Comparison of ENCODE assay signal across 11 cellular contexts in the genomic region with DNA sequence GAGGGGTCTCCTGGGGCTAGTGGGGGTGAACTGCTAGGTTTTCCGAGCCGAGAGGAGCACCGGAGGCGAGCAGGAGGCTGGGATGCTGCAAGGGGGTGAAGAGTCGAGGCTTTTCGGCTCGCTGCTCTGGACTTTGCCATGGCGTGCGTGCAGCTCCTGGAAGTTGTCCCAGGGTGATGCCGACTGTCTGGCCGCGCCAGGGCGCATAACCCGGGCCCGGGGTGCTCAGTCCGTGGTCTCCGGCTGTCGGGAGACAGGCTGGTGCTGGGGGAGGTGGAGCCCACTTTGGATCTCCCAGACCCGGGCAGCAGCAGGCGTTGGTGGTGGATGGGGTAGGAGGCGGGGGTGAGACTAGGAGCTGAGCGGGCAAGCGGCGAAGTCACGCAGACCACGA. TPM values are rescaled to one million over a fixed set of nuclear protein-coding genes. Genes with fewer than 3 reads are reported as not detected.
DNase-seq lines count a peak whose midpoint lies in the region; ATAC-seq, FAIRE-seq and TF ChIP-seq lines count a peak whose summit lies in the region.
"Had no signal": no experiment of that assay in that cellular context is flagged by ENCODE, and none has a peak within 500 bp of the region (broad histone marks: within the 10 kb centered on the region; RNA-seq: fewer than 3 reads in every experiment).

No MANE protein-coding gene starts in this region.

- no peak for DNase-seq in activated naive CD8-positive, alpha-beta T cell treated with anti-CD3 and anti-CD28 coated beads, Interleukin-2, amount 50 U/mL, for 24 hours
- DNase-seq in H1 (ENCODE audit: low read depth in 1 of 2, low spot score in 2 of 2) (peak in 1 of 2 experiments; percentile 52), mesenchymal stem cell (peak; percentile 5), lower leg skin (ENCODE audit: low spot score in 2 of 2) (no peak), NCI-H446 treated with DMSO at 0.1 percent for 48 hours (lab: John Stamatoyannopoulos, UW) (no peak)
- DNase-seq: central memory CD4-positive, alpha-beta T cell; KG1 had no signal

- H3K14ac ChIP-seq in H1 (ENCODE audit: insufficient read length) (no peak overlapping the region), mesenchymal stem cell (ENCODE audit: low read length in 2 of 2) (no peak overlapping the region)

- H4K20me1 ChIP-seq in H1 (replicated peaks in 1 of 2; ENCODE audit: control insufficient read depth in 1 of 2, insufficient read depth in 2 of 2, low read length in 2 of 2) = no peaks in the 10 kb centered on the region
- H4K20me1 ChIP-seq: BLaER1 had no signal

- H2BK15ac ChIP-seq in H1 (ENCODE audit: low read length) = no peak overlapping the region; the same call in 1 of the 2 replicates
- no peak overlapping the region for H2BK15ac ChIP-seq in mesenchymal stem cell (ENCODE audit: low read depth, poor library complexity, severe bottlenecking)

- no peaks in the 10 kb centered on the region for H3K36me3 Mint-ChIP-seq in activated naive CD8-positive, alpha-beta T cell
- H3K36me3 Mint-ChIP-seq in activated naive CD8-positive, alpha-beta T cell treated with anti-CD3 and anti-CD28 coated beads, Interleukin-2, amount 50 U/mL, for 24 hours (ENCODE audit: low read depth) = no peaks in the 10 kb centered on the region

- peak overlapping the region; percentile 72 to 82 for H3K4me2 ChIP-seq in H1 (ENCODE audit: insufficient read depth in 1 of 2, low read depth in 2 of 2, low read length in 2 of 2)
- H3K4me2 ChIP-seq in mesenchymal stem cell (ENCODE audit: low read length, poor library complexity, severe bottlenecking) = peak overlapping the region; percentile 94
- H3K4me2 ChIP-seq: BLaER1 had no signal

- H2BK20ac ChIP-seq in H1 (ENCODE audit: low read length) = no peak overlapping the region

- H4K5ac ChIP-seq in H1 (ENCODE audit: insufficient read length, low read depth, low read length) = no peak overlapping the region

- TF ChIP-seq EP300 in H1 (IDR thresholded peaks at IDR 0.05; ENCODE audit: borderline replicate concordance in 1 of 2, low read depth in 2 of 2, low read length in 2 of 2) = no peak

- H3K27me3 Mint-ChIP-seq in activated naive CD8-positive, alpha-beta T cell = peaks cover 20% of the 10 kb centered on the region
- H3K27me3 Mint-ChIP-seq in activated naive CD8-positive, alpha-beta T cell treated with anti-CD3 and anti-CD28 coated beads, Interleukin-2, amount 50 U/mL, for 24 hours = peaks cover 34% of the 10 kb centered on the region

- no peak overlapping the region for H4K8ac ChIP-seq in H1 (ENCODE audit: extremely low read depth, insufficient read depth, low read length)
- no peak overlapping the region for H4K8ac ChIP-seq in mesenchymal stem cell (ENCODE audit: low read length)

- H3K9ac ChIP-seq in H1 (replicated peaks in 1 of 4; ENCODE audit: extremely low read depth in 1 of 4, low read depth in 3 of 4, low read length in 3 of 4) (peak overlapping the region in 2 of 4 experiments; percentile 8 to 30; a peak in 2 of 7 replicates), mesenchymal stem cell (ENCODE audit: low read length) (peak overlapping the region; percentile 79)
- H3K9ac ChIP-seq: BLaER1 had no signal

- no peak overlapping the region for H3K27ac ChIP-seq in H1 (ENCODE audit: low read depth, low read length)
- no peak overlapping the region for H3K27ac ChIP-seq in mesenchymal stem cell (ENCODE audit: low read length, poor library complexity, severe bottlenecking)
- H3K27ac ChIP-seq in urinary bladder (ENCODE audit: low read depth) = no peak overlapping the region
- H3K27ac ChIP-seq: BLaER1 had no signal

- H3K9me3 Mint-ChIP-seq in activated naive CD8-positive, alpha-beta T cell (ENCODE audit: low read depth) = no peaks in the 10 kb centered on the region
- no peaks in the 10 kb centered on the region for H3K9me3 Mint-ChIP-seq in activated naive CD8-positive, alpha-beta T cell treated with anti-CD3 and anti-CD28 coated beads, Interleukin-2, amount 50 U/mL, for 24 hours

- H3K23me2 ChIP-seq in H1 (ENCODE audit: low read depth, low read length) = peaks cover 11% of the 10 kb centered on the region; the same call in 1 of the 2 replicates

- TF ChIP-seq CTCF in H1 (IDR thresholded peaks at IDR 0.05; ENCODE audit: control extremely low read depth in 1 of 3, insufficient read depth in 1 of 3, low read depth in 1 of 3, low read length in 3 of 3) = no peak
- TF ChIP-seq CTCF in lower leg skin (IDR thresholded peaks at IDR 0.05) = no peak

- H2BK5ac ChIP-seq in H1 (ENCODE audit: low read depth, low read length) (no peak overlapping the region), mesenchymal stem cell (ENCODE audit: low read depth, low read length, poor library complexity, severe bottlenecking) (no peak overlapping the region)

- H2AFZ ChIP-seq in H1 (ENCODE audit: low read length) (no peak overlapping the region; the same call in 1 of the 2 replicates), mesenchymal stem cell (ENCODE audit: low read depth, low read length) (no peak overlapping the region)

- H3K4me3 ChIP-seq in H1 (ENCODE audit: extremely low read depth in 1 of 4, insufficient read depth in 2 of 4, low read depth in 3 of 4, low read length in 4 of 4) (peak overlapping the region; percentile 51 to 67 (median 58)), mesenchymal stem cell (ENCODE audit: insufficient read depth in 1 of 2, low read depth in 1 of 2, low read length in 2 of 2) (peak overlapping the region; percentile 56 to 82), urinary bladder (ENCODE audit: low read depth, low read length) (peak overlapping the region; percentile 24), lower leg skin (ENCODE audit: low read depth, poor library complexity, severe bottlenecking) (no peak overlapping the region)
- H3K4me3 ChIP-seq: BLaER1 had no signal

- H3K79me1 ChIP-seq in H1 (ENCODE audit: low read depth, low read length) = no peaks in the 10 kb centered on the region
- H3K79me1 ChIP-seq in mesenchymal stem cell (replicated peaks; ENCODE audit: low read length, poor library complexity, severe bottlenecking) = no peaks in the 10 kb centered on the region

- peaks cover 7% of the 10 kb centered on the region for H3K4me1 Mint-ChIP-seq in activated naive CD8-positive, alpha-beta T cell (ENCODE audit: low read depth)
- H3K4me1 Mint-ChIP-seq in activated naive CD8-positive, alpha-beta T cell treated with anti-CD3 and anti-CD28 coated beads, Interleukin-2, amount 50 U/mL, for 24 hours = peaks cover 4% of the 10 kb centered on the region

- no peak for ATAC-seq in activated naive CD8-positive, alpha-beta T cell treated with anti-CD3 and anti-CD28 coated beads, Interleukin-2, amount 50 U/mL, for 24 hours
- ATAC-seq in HG02798 (IDR thresholded peaks at IDR 0.05; ENCODE audit: poor library complexity, unreplicated experiment) = no peak

- POLR2A ChIA-PET in H1 (lab: Charles Lee; ENCODE audit: partially characterized antibody) = no interaction called here

- H3K9me3 ChIP-seq in H1 (ENCODE audit: insufficient read depth in 2 of 2, low read depth in 1 of 2, low read length in 1 of 2) = no peaks in the 10 kb centered on the region
- H3K9me3 ChIP-seq in mesenchymal stem cell (ENCODE audit: control insufficient read depth, low read length) = no peaks in the 10 kb centered on the region

- peak overlapping the region; percentile 13 for H3K4me3 Mint-ChIP-seq in activated naive CD8-positive, alpha-beta T cell
- H3K4me3 Mint-ChIP-seq in activated naive CD8-positive, alpha-beta T cell treated with anti-CD3 and anti-CD28 coated beads, Interleukin-2, amount 50 U/mL, for 24 hours = no peak overlapping the region

- FAIRE-seq in H1 (lab: Jason Lieb, UNC) = no peak

- CTCF ChIA-PET in H1 (lab: Charles Lee; ENCODE audit: partially characterized antibody) = no interaction called here

- H2BK12ac ChIP-seq in H1 (ENCODE audit: low read depth, low read length) (no peak overlapping the region), mesenchymal stem cell (ENCODE audit: low read length in 2 of 2) (no peak overlapping the region)

- H2BK120ac ChIP-seq in H1 (replicated peaks; ENCODE audit: low read depth, low read length) = no peak overlapping the region
- no peak overlapping the region for H2BK120ac ChIP-seq in mesenchymal stem cell (ENCODE audit: low read depth, low read length)

- no peak for TF ChIP-seq POLR2A in H1 (IDR thresholded peaks at IDR 0.05; ENCODE audit: control extremely low read depth in 1 of 2, low read depth in 2 of 2, low read length in 2 of 2)
- no peak for TF ChIP-seq POLR2A in lower leg skin (IDR thresholded peaks at IDR 0.05)

- H2AK5ac ChIP-seq in H1 (ENCODE audit: low read depth, low read length) (no peak overlapping the region), mesenchymal stem cell (ENCODE audit: low read length, severe bottlenecking) (no peak overlapping the region)

- H3K27ac Mint-ChIP-seq in activated naive CD8-positive, alpha-beta T cell = no peak overlapping the region
- H3K27ac Mint-ChIP-seq in activated naive CD8-positive, alpha-beta T cell treated with anti-CD3 and anti-CD28 coated beads, Interleukin-2, amount 50 U/mL, for 24 hours = no peak overlapping the region

- no peak overlapping the region for H3K4ac ChIP-seq in H1 (replicated peaks; ENCODE audit: insufficient read length, low read depth, low read length)
- H3K4ac ChIP-seq in mesenchymal stem cell (ENCODE audit: low read depth in 1 of 2, low read length in 2 of 2) = no peak overlapping the region

- H3K36me3 ChIP-seq in H1 (ENCODE audit: control insufficient read depth in 2 of 4, insufficient read depth in 4 of 4, low read length in 3 of 4) (no peaks in the 10 kb centered on the region), mesenchymal stem cell (ENCODE audit: control insufficient read depth in 1 of 2, insufficient read depth in 2 of 2, low read depth in 1 of 2, low read length in 2 of 2) (peaks cover 0 to 6% of the 10 kb centered on the region in 2 experiments), urinary bladder (ENCODE audit: insufficient read depth) (no peaks in the 10 kb centered on the region)
- H3K36me3 ChIP-seq: BLaER1 had no signal

- intact Hi-C loops in lower leg skin (cut with DNase I; ENCODE audit: low total_unique reads) = no loop called here

- H3K27me3 ChIP-seq in H1 (replicated peaks in 1 of 4; ENCODE audit: control insufficient read depth in 3 of 4, extremely low read depth in 1 of 4, insufficient read depth in 3 of 4, low read length in 3 of 4) (peaks cover 0 to 11% (median 6%) of the 10 kb centered on the region in 4 experiments; a peak in 3 of 7 replicates), mesenchymal stem cell (ENCODE audit: control insufficient read depth in 1 of 2, insufficient read depth in 1 of 2, low read length in 2 of 2) (peaks cover 0 to 4% of the 10 kb centered on the region in 2 experiments)

- H3K23ac ChIP-seq in H1 (ENCODE audit: insufficient read length) = no peak overlapping the region
- no peak overlapping the region for H3K23ac ChIP-seq in mesenchymal stem cell (ENCODE audit: low read length in 2 of 2)

- H3K4me1 ChIP-seq in H1 (replicated peaks in 1 of 4; ENCODE audit: control insufficient read depth in 3 of 4, insufficient read depth in 4 of 4, low read length in 3 of 4) (peaks cover 0 to 4% (median 1%) of the 10 kb centered on the region in 4 experiments; a peak in 2 of 7 replicates), mesenchymal stem cell (ENCODE audit: control insufficient read depth, insufficient read depth, low read depth, low read length) (peaks cover 3% of the 10 kb centered on the region), urinary bladder (ENCODE audit: insufficient read depth) (no peaks in the 10 kb centered on the region)
- H3K4me1 ChIP-seq: BLaER1 had no signal

- no peak overlapping the region for H4K91ac ChIP-seq in H1 (replicated peaks; ENCODE audit: insufficient read length, low read length)
- H4K91ac ChIP-seq in mesenchymal stem cell (ENCODE audit: low read length) = no peak overlapping the region

- H3K56ac ChIP-seq in H1 (replicated peaks; ENCODE audit: insufficient read length, low read depth, low read length) = no peak overlapping the region

- TF ChIP-seq RAD21 in H1 (IDR thresholded peaks at IDR 0.05 in 1 of 2, conservative IDR thresholded peaks at IDR 0.05 in 1 of 2; ENCODE audit: low read depth in 2 of 2, low read length in 2 of 2) = no peak

- H3K79me2 ChIP-seq in H1 (ENCODE audit: control insufficient read depth in 1 of 2, insufficient read depth in 2 of 2, low read length in 2 of 2) = no peaks in the 10 kb centered on the region

- 0% methylated on average over 8 of the region's 26 CpGs; no CpG with 5 or more reads in 1 of the 2 experiments for WGBS in H1 (ENCODE audit: extremely low coverage in 1 of 2, insufficient coverage in 1 of 2, insufficient read length in 1 of 2, insufficient replicate concordance in 2 of 2, low coverage in 1 of 2, low lambda C conversion rate in 2 of 2, missing lambda C conversion rate in 1 of 2), 2 experiments
- WGBS in mesenchymal stem cell = 0% methylated on average over 19 of the region's 26 CpGs
- WGBS in urinary bladder = under 1% methylated on average over 26 of the region's 26 CpGs
- 37% methylated on average over 26 of the region's 26 CpGs; no CpG with 5 or more reads in 1 of the 2 donors for WGBS in lower leg skin, 2 donors

- H3K18ac ChIP-seq in H1 (ENCODE audit: extremely low read depth, low read length) (peak overlapping the region; percentile 48; the same call in 1 of the 2 replicates), mesenchymal stem cell (ENCODE audit: low read depth in 1 of 2, low read length in 2 of 2) (no peak overlapping the region)

RNA-seq across cellular contexts. Expression of a gene that starts 0.8 kb away (rescaled TPM):
- 2.6 and 3.0 TPM in 2 replicates for total RNA-seq in H1 (2021; fragmentation: NEBNext Ultra II Directional; extraction: Animal tissue kit (Norgen Biotek cat#: 25700))
- polyA plus RNA-seq in H1 (2011; rRNA removed) = 1.5 and 3.0 TPM in 2 replicates
- polyA plus RNA-seq in H1 (2011; cell fraction: cytosol; rRNA removed) = 1.8 TPM
- 4.0 TPM for polyA plus RNA-seq in H1 (2011; cell fraction: nucleus; rRNA removed)
- polyA plus RNA-seq in H1 (2012, experiment 1 of 2) = 1.4 to 2.6 TPM (median 2.3 TPM) in 4 replicates
- 0.33 TPM for polyA plus RNA-seq in H1 (2012, experiment 2 of 2)
- polyA plus RNA-seq in H1 (2013, experiment 1 of 2) = 3.4 TPM
- 4.3 TPM for polyA plus RNA-seq in H1 (2013, experiment 2 of 2)
- polyA minus RNA-seq in H1 (2011; rRNA and poly(A)+ RNA removed) = 3.8 and 3.9 TPM in 2 replicates
- polyA minus RNA-seq in H1 (2011; cell fraction: cytosol; rRNA and poly(A)+ RNA removed) = 1.5 TPM
- polyA minus RNA-seq in H1 (2011; cell fraction: nucleus; rRNA and poly(A)+ RNA removed) = 12.8 TPM
- 0.32 TPM for polyA plus RNA-seq in mesenchymal stem cell (2013, experiment 1 of 2)
- polyA plus RNA-seq in mesenchymal stem cell (2013, experiment 2 of 2) = 0.42 TPM
- 6.0 TPM for total RNA-seq in urinary bladder
- 0.94 TPM for polyA plus RNA-seq in urinary bladder
- under 1 TPM in 2 of 4 donors, not detected in 2; 0.12 to 0.58 TPM for total RNA-seq in lower leg skin
